16 cellular contexts compared by ENCODE assay signal in the genomic region with DNA sequence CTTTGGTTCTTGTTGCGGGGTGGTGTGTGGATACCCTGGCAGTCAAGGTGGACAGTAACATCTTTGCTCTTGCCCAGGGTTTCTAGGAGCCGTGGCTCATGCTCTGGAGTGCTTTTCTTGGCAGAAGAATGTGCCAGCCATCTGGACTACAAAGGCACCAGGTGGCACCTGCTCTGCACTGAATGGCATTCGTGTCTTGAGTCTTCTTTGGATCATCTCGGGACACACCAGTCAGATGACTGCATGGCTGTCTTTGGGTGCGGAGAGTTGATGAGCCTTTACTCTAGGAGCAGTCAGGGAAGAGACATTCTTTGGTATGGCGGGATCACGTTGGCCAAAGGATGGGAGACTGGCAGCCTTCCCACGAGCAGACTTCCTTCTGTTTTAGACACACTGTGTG.
DNase-seq lines count a peak whose midpoint lies in the region; ATAC-seq lines count a peak whose summit lies in the region.
"Had no signal": no experiment of that assay in that cellular context is flagged by ENCODE, and none has a peak within 500 bp of the region (broad histone marks: within the 10 kb centered on the region; RNA-seq: fewer than 3 reads in every experiment).

No MANE protein-coding gene starts in this region.

- no peaks in the 10 kb centered on the region for H3K36me3 Mint-ChIP-seq in activated naive CD4-positive, alpha-beta T cell treated with anti-CD3 and anti-CD28 coated beads, Interleukin-2, amount 10 ng/mL, durations not matched to agents 7 days and 5 days
- H3K36me3 Mint-ChIP-seq in activated naive CD4-positive, alpha-beta T cell treated with anti-CD3 and anti-CD28 coated beads for 36 hours (ENCODE audit: low read depth) = no peaks in the 10 kb centered on the region

- no peak overlapping the region for H3K27ac ChIP-seq in SJCRH30

- H3K27ac Mint-ChIP-seq in activated naive CD4-positive, alpha-beta T cell treated with anti-CD3 and anti-CD28 coated beads, Interleukin-2, amount 10 ng/mL, durations not matched to agents 7 days and 5 days = peak overlapping the region; percentile 50
- H3K27ac Mint-ChIP-seq in activated naive CD4-positive, alpha-beta T cell treated with anti-CD3 and anti-CD28 coated beads for 36 hours = no peak overlapping the region
- H3K27ac Mint-ChIP-seq: B cell; CD4-positive, alpha-beta T cell had no signal

- intact Hi-C loops in activated naive CD4-positive, alpha-beta T cell treated with anti-CD3 and anti-CD28 coated beads for 36 hours (cut with micrococcal nuclease) = loop anchor here (5.0 kb wide), 1 partner anchor 493 kb away; no protein-coding TSS in a partner anchor

- H3K9me3 ChIP-seq in SJCRH30 (replicated peaks) = no peaks in the 10 kb centered on the region

- H3K4me1 ChIP-seq in SJCRH30 = no peaks in the 10 kb centered on the region

- no peak overlapping the region for H3K4me3 ChIP-seq in SJCRH30

- CTCF ChIA-PET in activated naive CD4-positive, alpha-beta T cell treated with anti-CD3 and anti-CD28 coated beads, Interleukin-2, amount 10 ng/mL, durations not matched to agents 7 days and 5 days (lab: Charles Lee) = no interaction called here
- CTCF ChIA-PET in activated naive CD4-positive, alpha-beta T cell treated with anti-CD3 and anti-CD28 coated beads for 36 hours (lab: Charles Lee) = no interaction called here

- no peaks in the 10 kb centered on the region for H3K36me3 ChIP-seq in SJCRH30

- no peak overlapping the region for H3K4me3 Mint-ChIP-seq in activated naive CD4-positive, alpha-beta T cell treated with anti-CD3 and anti-CD28 coated beads, Interleukin-2, amount 10 ng/mL, durations not matched to agents 7 days and 5 days
- H3K4me3 Mint-ChIP-seq in activated naive CD4-positive, alpha-beta T cell treated with anti-CD3 and anti-CD28 coated beads for 36 hours = no peak overlapping the region
- H3K4me3 Mint-ChIP-seq: B cell; CD4-positive, alpha-beta T cell had no signal

- no peaks in the 10 kb centered on the region for H3K27me3 ChIP-seq in SJCRH30

- DNase-seq in activated naive CD4-positive, alpha-beta T cell treated with anti-CD3 and anti-CD28 coated beads, Interleukin-2, amount 10 ng/mL, durations not matched to agents 7 days and 5 days = no peak
- no peak for DNase-seq in activated naive CD4-positive, alpha-beta T cell treated with anti-CD3 and anti-CD28 coated beads for 36 hours
- DNase-seq in NCI-H524 (lab: John Stamatoyannopoulos, UW) (peak; percentile 56 to 86), cerebellum (ENCODE audit: low spot score) (peak; percentile 81), SJCRH30 (no peak)
- DNase-seq: Calu3; CD4-positive, alpha-beta T cell; DMS153; DMS79 treated with DMSO at 0.1 percent for 48 hours; EL; GDM1; HCEC 1CT; IMR-90 had no signal

- H3K4me1 Mint-ChIP-seq in activated naive CD4-positive, alpha-beta T cell treated with anti-CD3 and anti-CD28 coated beads, Interleukin-2, amount 10 ng/mL, durations not matched to agents 7 days and 5 days = no peaks in the 10 kb centered on the region
- H3K4me1 Mint-ChIP-seq in activated naive CD4-positive, alpha-beta T cell treated with anti-CD3 and anti-CD28 coated beads for 36 hours (ENCODE audit: low read depth) = peaks cover 18% of the 10 kb centered on the region
- H3K4me1 Mint-ChIP-seq: B cell had no signal

- ATAC-seq in HG03565 (IDR thresholded peaks at IDR 0.05; ENCODE audit: unreplicated experiment) = no peak
- ATAC-seq in HG02571 (IDR thresholded peaks at IDR 0.05; ENCODE audit: unreplicated experiment) = no peak

- peaks cover 2% of the 10 kb centered on the region for H3K9me3 Mint-ChIP-seq in activated naive CD4-positive, alpha-beta T cell treated with anti-CD3 and anti-CD28 coated beads, Interleukin-2, amount 10 ng/mL, durations not matched to agents 7 days and 5 days
- H3K9me3 Mint-ChIP-seq in activated naive CD4-positive, alpha-beta T cell treated with anti-CD3 and anti-CD28 coated beads for 36 hours = peaks cover 14% of the 10 kb centered on the region
- H3K9me3 Mint-ChIP-seq: CD4-positive, alpha-beta T cell had no signal

- H3K27me3 Mint-ChIP-seq in activated naive CD4-positive, alpha-beta T cell treated with anti-CD3 and anti-CD28 coated beads, Interleukin-2, amount 10 ng/mL, durations not matched to agents 7 days and 5 days = peaks cover 12% of the 10 kb centered on the region
- peaks cover 5% of the 10 kb centered on the region for H3K27me3 Mint-ChIP-seq in activated naive CD4-positive, alpha-beta T cell treated with anti-CD3 and anti-CD28 coated beads for 36 hours (ENCODE audit: low read depth)
- H3K27me3 Mint-ChIP-seq: B cell had no signal

Comparison
In these comparisons a context has a peak if more than half of its experiments do, and no peak if none do; other contexts are left out.
1. DNase-seq: peak in NCI-H524 (2 of 2) and cerebellum (single experiment); none in activated naive CD4-positive, alpha-beta T cell treated with anti-CD3 and anti-CD28 coated beads, Interleukin-2, amount 10 ng/mL, durations not matched to agents 7 days and 5 days (single experiment), activated naive CD4-positive, alpha-beta T cell treated with anti-CD3 and anti-CD28 coated beads for 36 hours (single experiment) and SJCRH30 (0 of 2).